In the genomic region with DNA sequence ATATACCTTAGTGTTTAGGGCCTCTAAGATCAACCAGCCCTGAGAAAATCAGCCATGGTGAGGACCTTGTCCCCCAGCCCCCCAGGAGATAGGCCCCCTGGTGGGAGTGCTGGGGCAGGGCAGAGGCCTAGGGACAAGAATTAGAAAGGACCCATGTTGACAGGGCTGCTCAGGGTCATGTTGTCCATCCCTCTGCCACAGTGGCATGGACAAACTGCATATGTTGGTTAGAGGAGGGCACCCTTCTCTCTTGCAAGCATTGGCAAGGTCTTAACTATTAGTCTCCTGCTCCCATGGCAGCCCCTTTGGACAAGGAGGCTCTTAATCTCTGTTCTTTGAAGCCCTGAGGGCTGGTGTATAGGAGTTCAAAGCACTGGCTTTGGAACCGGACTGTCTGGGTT, we compare ENCODE assay signal across 10 cellular contexts. TPM values are rescaled to one million over a fixed set of nuclear protein-coding genes. Genes with fewer than 3 reads are reported as not detected.
DNase-seq lines count a peak whose midpoint lies in the region; ATAC-seq, FAIRE-seq and TF ChIP-seq lines count a peak whose summit lies in the region.
"Had no signal": no experiment of that assay in that cellular context is flagged by ENCODE, and none has a peak within 500 bp of the region (broad histone marks: within the 10 kb centered on the region; RNA-seq: fewer than 3 reads in every experiment).

No MANE protein-coding gene starts in this region.

- H2AFZ ChIP-seq in K562 (ENCODE audit: low read depth, low read length), result no peak overlapping the region

- TF ChIP-seq RAD21 in K562 (CRISPR knock-in tag; conservative IDR thresholded peaks at IDR 0.05 in 1 of 2, IDR thresholded peaks at IDR 0.05 in 1 of 2), result peak in 1 of 2 experiments; percentile 22; a peak in 2 of 4 replicates

- FAIRE-seq in K562 (lab: Jason Lieb, UNC), result peak; percentile 49

- no peaks in the 10 kb centered on the region for H3K9me3 Mint-ChIP-seq in progenitor cell of endocrine pancreas (ENCODE audit: low read depth)

- peak overlapping the region; percentile 46 for H3K27ac Mint-ChIP-seq in progenitor cell of endocrine pancreas

- no peaks in the 10 kb centered on the region for H3K36me3 Mint-ChIP-seq in progenitor cell of endocrine pancreas (ENCODE audit: insufficient read depth)

- TF ChIP-seq CTCF in GM06990 (IDR thresholded peaks at IDR 0.05; ENCODE audit: insufficient read depth, low read length, poor library complexity, severe bottlenecking), result peak; percentile 68
- peak; percentile 43 to 60 (median 53) for TF ChIP-seq CTCF in K562 (IDR thresholded peaks at IDR 0.05 in 2 of 3, conservative IDR thresholded peaks at IDR 0.05 in 1 of 3; ENCODE audit: insufficient read depth in 2 of 3, low read depth in 1 of 3, low read length in 3 of 3)
- peak; percentile 59 for TF ChIP-seq CTCF in progenitor cell of endocrine pancreas (IDR thresholded peaks at IDR 0.05; ENCODE audit: unreplicated experiment)

- H3K9me3 ChIP-seq in K562 (replicated peaks; ENCODE audit: control insufficient read depth, insufficient read depth, low read depth, low read length), result no peaks in the 10 kb centered on the region
- H3K9me3 ChIP-seq: testis had no signal

- no peaks in the 10 kb centered on the region for H4K20me1 ChIP-seq in K562 (replicated peaks; ENCODE audit: control insufficient read depth, insufficient read depth, low read length)

- H3K4me3 ChIP-seq in GM06990 (replicated peaks; ENCODE audit: low read depth, low read length) (peak overlapping the region; percentile 86), K562 (no peak overlapping the region)
- H3K4me3 ChIP-seq: testis had no signal

- peaks cover 6% of the 10 kb centered on the region for H3K79me2 ChIP-seq in K562 (ENCODE audit: control insufficient read depth, insufficient read depth, low read length)

- H3K4me1 Mint-ChIP-seq in progenitor cell of endocrine pancreas (ENCODE audit: low read depth), result peaks cover 15% of the 10 kb centered on the region

- no peak for TF ChIP-seq EP300 in K562 (IDR thresholded peaks at IDR 0.05; ENCODE audit: low read length)

- no TSS peak for BruUV-seq in K562 (replicated peaks; lab: Mats Ljungman, UMichigan)

- no peaks in the 10 kb centered on the region for H3K9me1 ChIP-seq in K562 (ENCODE audit: control insufficient read depth, insufficient read depth, low read length)

- in situ Hi-C loops in K562 (cut with MboI), result no loop called here

- POLR2A ChIA-PET in K562 (lab: Yijun Ruan, JAX), result no interaction called here

- ATAC-seq in K562, result peak; percentile 36

- H3K4me3 Mint-ChIP-seq in progenitor cell of endocrine pancreas (ENCODE audit: low read depth), result no peak overlapping the region

- 57% methylated on average over 1 of the region's 1 CpG for WGBS in K562 (ENCODE audit: insufficient coverage, low coverage, missing lambda C conversion rate)

- no peaks in the 10 kb centered on the region for H3K27me3 Mint-ChIP-seq in progenitor cell of endocrine pancreas

- intact Hi-C loops in K562 (cut with micrococcal nuclease), result no loop called here

- H3K9ac ChIP-seq in K562 (ENCODE audit: insufficient read depth in 1 of 2, low read depth in 2 of 2, low read length in 2 of 2), result peak overlapping the region in 1 of 2 experiments; percentile 31; a peak in 1 of 4 replicates

- TF ChIP-seq POLR2A in K562 (conservative IDR thresholded peaks at IDR 0.05), result no peak

- H3K27ac ChIP-seq in K562 (ENCODE audit: extremely low read depth, low read depth, low read length), result no peak overlapping the region
- H3K27ac ChIP-seq: epithelial cell of prostate, testis had no signal

- H3K36me3 ChIP-seq in GM06990 (ENCODE audit: control insufficient read depth, insufficient read depth, low read length) (peaks cover 20% of the 10 kb centered on the region), K562 (ENCODE audit: control insufficient read depth, insufficient read depth, low read length) (peaks cover 4% of the 10 kb centered on the region; the same call in 1 of the 3 replicates)

- H3K4me2 ChIP-seq in K562 (ENCODE audit: insufficient read depth, low read length), result no peak overlapping the region

- no peak for DNase-seq in GM06990 (ENCODE audit: extremely low read depth, insufficient read length)
- DNase-seq in MV-4-11 (lab: John Stamatoyannopoulos, UW), result peak; percentile 36
- DNase-seq in K562 (ENCODE audit: extremely low read depth in 1 of 4, low spot score in 3 of 4), result peak in 1 of 4 experiments; percentile 36
- no peak for DNase-seq in progenitor cell of endocrine pancreas (ENCODE audit: low spot score, unreplicated experiment)
- DNase-seq in COR-L47 (lab: John Stamatoyannopoulos, UW), result no peak
- no peak for DNase-seq in EL
- no peak for DNase-seq in putamen (ENCODE audit: low spot score)
- no peak for DNase-seq in hypothalamus (lab: John Stamatoyannopoulos, UW)
- DNase-seq: testis had no signal

- peaks cover 14 to 62% of the 10 kb centered on the region in 2 experiments for H3K4me1 ChIP-seq in K562 (replicated peaks in 1 of 2; ENCODE audit: control insufficient read depth in 2 of 2, insufficient read depth in 2 of 2, low read length in 2 of 2)

- H3K27me3 ChIP-seq in GM06990 (replicated peaks; ENCODE audit: control insufficient read depth, insufficient read depth, low read length) (no peaks in the 10 kb centered on the region), K562 (ENCODE audit: control insufficient read depth in 2 of 2, insufficient read depth in 2 of 2, low read length in 2 of 2) (no peaks in the 10 kb centered on the region)
- H3K27me3 ChIP-seq: testis had no signal

- CTCF ChIA-PET in K562 (lab: Yijun Ruan, JAX; ENCODE audit: low intra/inter-chr PET ratio), result no interaction called here

RNA-seq across cellular contexts. Expression of a gene that starts 0.8 kb away (rescaled TPM):
- total RNA-seq in K562 (2011; cell fraction: chromatin; rRNA removed; ENCODE audit: low replicate concordance), result 2.3 and 4.5 TPM in 2 replicates
- total RNA-seq in K562 (2011; cell fraction: nucleolus; rRNA removed), result 3.3 and 4.3 TPM in 2 replicates
- 2.6 and 2.8 TPM in 2 replicates for total RNA-seq in K562 (2011; cell fraction: nucleoplasm; rRNA removed)
- 5.1 and 7.3 TPM in 2 replicates for total RNA-seq in K562 (2014; rRNA removed)
- 1.5 and 1.6 TPM in 2 replicates for total RNA-seq in K562 (2014; rRNA removed; fragmentation: Illumina TruSeq; extraction: Trizol)
- total RNA-seq in K562 (2015; rRNA removed; fragmentation: Illumina TruSeq; extraction: Trizol), result 2.7 and 4.4 TPM in 2 replicates
- 4.1 and 6.4 TPM in 2 replicates for total RNA-seq in K562 (2021)
- 3.9 and 7.5 TPM in 2 replicates for polyA plus RNA-seq in K562 (2011; rRNA removed)
- polyA plus RNA-seq in K562 (2011; cell fraction: cytosol; rRNA removed), result 5.1 and 8.7 TPM in 2 replicates
- 8.0 and 10.0 TPM in 2 replicates for polyA plus RNA-seq in K562 (2011; cell fraction: nucleus; rRNA removed)
- 6.6 and 9.3 TPM in 2 replicates for polyA plus RNA-seq in K562 (2012)
- polyA plus RNA-seq in K562 (2014; fragmentation: Illumina TruSeq; extraction: Trizol), result 5.1 and 5.6 TPM in 2 replicates
- 1 to 10 TPM; 2.0 to 3.0 TPM for polyA plus RNA-seq in K562 (2014; fragmentation: Nextera tagmentation; extraction: Ambion mirVana)
- 4.4 and 4.7 TPM in 2 replicates for polyA plus RNA-seq in K562 (2014; rRNA removed)
- 2.0 and 5.6 TPM in 2 replicates for polyA minus RNA-seq in K562 (2011; rRNA and poly(A)+ RNA removed)
- polyA minus RNA-seq in K562 (2011; cell fraction: cytosol; rRNA and poly(A)+ RNA removed), result 1.6 and 10.2 TPM in 2 replicates
- 2.0 and 5.2 TPM in 2 replicates for polyA minus RNA-seq in K562 (2011; cell fraction: nucleus; rRNA and poly(A)+ RNA removed)
- 65.4 and 70.2 TPM in 2 replicates for total RNA-seq in progenitor cell of endocrine pancreas

RNA-seq across cellular contexts. Expression of a gene that starts 6.6 kb away (rescaled TPM):
- total RNA-seq in K562 (2011; cell fraction: chromatin; rRNA removed; ENCODE audit: low replicate concordance), result 30.7 and 66.4 TPM in 2 replicates
- total RNA-seq in K562 (2011; cell fraction: nucleolus; rRNA removed), result 89.2 and 92.8 TPM in 2 replicates
- total RNA-seq in K562 (2011; cell fraction: nucleoplasm; rRNA removed), result 81.8 and 119 TPM in 2 replicates
- total RNA-seq in K562 (2014; rRNA removed) (131 and 140 TPM in 2 replicates), K562 (2014; rRNA removed; fragmentation: Illumina TruSeq; extraction: Trizol) (22.9 and 26.7 TPM in 2 replicates), K562 (2015; rRNA removed; fragmentation: Illumina TruSeq; extraction: Trizol) (113 and 115 TPM in 2 replicates), K562 (2021) (104 and 113 TPM in 2 replicates), progenitor cell of endocrine pancreas (268 and 277 TPM in 2 replicates)
- polyA plus RNA-seq in K562 (2011; rRNA removed) (190 and 317 TPM in 2 replicates), K562 (2014; fragmentation: Illumina TruSeq; extraction: Trizol) (41.5 and 120 TPM in 2 replicates), K562 (2014; fragmentation: Nextera tagmentation; extraction: Ambion mirVana) (100 to 1,000 TPM in 1 of 2 experiments, 10 to 100 TPM in 1; 64.2 to 107 TPM), K562 (2014; rRNA removed) (188 and 191 TPM in 2 replicates)
- 504 and 556 TPM in 2 replicates for polyA plus RNA-seq in K562 (2011; cell fraction: cytosol; rRNA removed)
- polyA plus RNA-seq in K562 (2011; cell fraction: nucleus; rRNA removed), result 180 and 275 TPM in 2 replicates
- 150 and 417 TPM in 2 replicates for polyA plus RNA-seq in K562 (2012)
- 37.7 TPM in 2 replicates for polyA minus RNA-seq in K562 (2011; rRNA and poly(A)+ RNA removed)
- polyA minus RNA-seq in K562 (2011; cell fraction: cytosol; rRNA and poly(A)+ RNA removed), result 34.5 and 61.2 TPM in 2 replicates
- 33.4 and 59.2 TPM in 2 replicates for polyA minus RNA-seq in K562 (2011; cell fraction: nucleus; rRNA and poly(A)+ RNA removed)

RNA-seq across cellular contexts. Expression of a gene that starts 6.8 kb away (rescaled TPM):
- not detected in 2 replicates for total RNA-seq in K562 (2011; cell fraction: chromatin; rRNA removed; ENCODE audit: low replicate concordance)
- not detected in 2 replicates for total RNA-seq in K562 (2011; cell fraction: nucleolus; rRNA removed)
- total RNA-seq in K562 (2011; cell fraction: nucleoplasm; rRNA removed), result not detected in 2 replicates
- total RNA-seq in K562 (2014; rRNA removed) (not detected in 2 replicates), K562 (2014; rRNA removed; fragmentation: Illumina TruSeq; extraction: Trizol) (not detected in 2 replicates), K562 (2015; rRNA removed; fragmentation: Illumina TruSeq; extraction: Trizol) (not detected in 2 replicates), K562 (2021) (not detected in 2 replicates), progenitor cell of endocrine pancreas (not detected in 2 replicates)
- polyA plus RNA-seq in K562 (2011; rRNA removed) (not detected in 2 replicates), K562 (2014; fragmentation: Illumina TruSeq; extraction: Trizol) (not detected in 2 replicates), K562 (2014; fragmentation: Nextera tagmentation; extraction: Ambion mirVana) (not detected), K562 (2014; rRNA removed) (not detected in 2 replicates)
- polyA plus RNA-seq in K562 (2011; cell fraction: cytosol; rRNA removed), result not detected in 2 replicates
- polyA plus RNA-seq in K562 (2011; cell fraction: nucleus; rRNA removed), result not detected in 2 replicates
- not detected in 2 replicates for polyA plus RNA-seq in K562 (2012)
- polyA minus RNA-seq in K562 (2011; rRNA and poly(A)+ RNA removed), result not detected in 2 replicates
- polyA minus RNA-seq in K562 (2011; cell fraction: cytosol; rRNA and poly(A)+ RNA removed), result not detected in 2 replicates
- polyA minus RNA-seq in K562 (2011; cell fraction: nucleus; rRNA and poly(A)+ RNA removed), result not detected in 2 replicates
- total RNA-seq: testis had no signal

RNA-seq across cellular contexts. Expression of a gene that starts 20.1 kb away (rescaled TPM):
- 114 and 294 TPM in 2 replicates for total RNA-seq in K562 (2011; cell fraction: chromatin; rRNA removed; ENCODE audit: low replicate concordance)
- 282 and 350 TPM in 2 replicates for total RNA-seq in K562 (2011; cell fraction: nucleolus; rRNA removed)
- total RNA-seq in K562 (2011; cell fraction: nucleoplasm; rRNA removed), result 189 and 209 TPM in 2 replicates
- total RNA-seq in K562 (2014; rRNA removed) (445 and 447 TPM in 2 replicates), K562 (2014; rRNA removed; fragmentation: Illumina TruSeq; extraction: Trizol) (245 and 293 TPM in 2 replicates), K562 (2015; rRNA removed; fragmentation: Illumina TruSeq; extraction: Trizol) (333 and 335 TPM in 2 replicates), K562 (2021) (345 and 377 TPM in 2 replicates), progenitor cell of endocrine pancreas (339 and 353 TPM in 2 replicates)
- polyA plus RNA-seq in K562 (2011; rRNA removed) (437 and 459 TPM in 2 replicates), K562 (2014; fragmentation: Illumina TruSeq; extraction: Trizol) (428 and 468 TPM in 2 replicates), K562 (2014; fragmentation: Nextera tagmentation; extraction: Ambion mirVana) (100 to 1,000 TPM in 1 of 2 experiments, 10 to 100 TPM in 1; 73.6 to 123 TPM), K562 (2014; rRNA removed) (449 and 464 TPM in 2 replicates)
- polyA plus RNA-seq in K562 (2011; cell fraction: cytosol; rRNA removed), result 556 and 694 TPM in 2 replicates
- polyA plus RNA-seq in K562 (2011; cell fraction: nucleus; rRNA removed), result 446 and 452 TPM in 2 replicates
- polyA plus RNA-seq in K562 (2012), result 284 and 340 TPM in 2 replicates
- polyA minus RNA-seq in K562 (2011; rRNA and poly(A)+ RNA removed), result 158 and 180 TPM in 2 replicates
- polyA minus RNA-seq in K562 (2011; cell fraction: cytosol; rRNA and poly(A)+ RNA removed), result 115 and 128 TPM in 2 replicates
- 169 and 221 TPM in 2 replicates for polyA minus RNA-seq in K562 (2011; cell fraction: nucleus; rRNA and poly(A)+ RNA removed)

RNA-seq across cellular contexts. Expression of a gene that starts 20.3 kb away (rescaled TPM):
- total RNA-seq in K562 (2011; cell fraction: chromatin; rRNA removed; ENCODE audit: low replicate concordance), result 73.4 and 85.5 TPM in 2 replicates
- total RNA-seq in K562 (2011; cell fraction: nucleolus; rRNA removed), result 47.0 and 47.5 TPM in 2 replicates
- total RNA-seq in K562 (2011; cell fraction: nucleoplasm; rRNA removed), result 50.0 and 50.4 TPM in 2 replicates
- 66.5 and 97.2 TPM in 2 replicates for total RNA-seq in K562 (2014; rRNA removed)
- 82.7 and 85.9 TPM in 2 replicates for total RNA-seq in K562 (2014; rRNA removed; fragmentation: Illumina TruSeq; extraction: Trizol)
- total RNA-seq in K562 (2015; rRNA removed; fragmentation: Illumina TruSeq; extraction: Trizol), result 66.9 and 75.1 TPM in 2 replicates
- 85.1 and 92.0 TPM in 2 replicates for total RNA-seq in K562 (2021)
- 71.4 and 92.5 TPM in 2 replicates for polyA plus RNA-seq in K562 (2011; rRNA removed)
- polyA plus RNA-seq in K562 (2011; cell fraction: cytosol; rRNA removed), result 55.9 and 63.4 TPM in 2 replicates
- 51.0 and 63.3 TPM in 2 replicates for polyA plus RNA-seq in K562 (2011; cell fraction: nucleus; rRNA removed)
- polyA plus RNA-seq in K562 (2012), result 50.3 and 124 TPM in 2 replicates
- polyA plus RNA-seq in K562 (2014; fragmentation: Illumina TruSeq; extraction: Trizol), result 99.2 and 121 TPM in 2 replicates
- polyA plus RNA-seq in K562 (2014; fragmentation: Nextera tagmentation; extraction: Ambion mirVana), result 100 to 1,000 TPM; 149 to 186 TPM
- 107 and 112 TPM in 2 replicates for polyA plus RNA-seq in K562 (2014; rRNA removed)
- polyA minus RNA-seq in K562 (2011; rRNA and poly(A)+ RNA removed), result 32.7 and 39.5 TPM in 2 replicates
- polyA minus RNA-seq in K562 (2011; cell fraction: cytosol; rRNA and poly(A)+ RNA removed), result 15.3 and 30.8 TPM in 2 replicates
- 19.4 and 30.4 TPM in 2 replicates for polyA minus RNA-seq in K562 (2011; cell fraction: nucleus; rRNA and poly(A)+ RNA removed)
- total RNA-seq in progenitor cell of endocrine pancreas, result 67.9 and 73.1 TPM in 2 replicates
